In the genomic region with DNA sequence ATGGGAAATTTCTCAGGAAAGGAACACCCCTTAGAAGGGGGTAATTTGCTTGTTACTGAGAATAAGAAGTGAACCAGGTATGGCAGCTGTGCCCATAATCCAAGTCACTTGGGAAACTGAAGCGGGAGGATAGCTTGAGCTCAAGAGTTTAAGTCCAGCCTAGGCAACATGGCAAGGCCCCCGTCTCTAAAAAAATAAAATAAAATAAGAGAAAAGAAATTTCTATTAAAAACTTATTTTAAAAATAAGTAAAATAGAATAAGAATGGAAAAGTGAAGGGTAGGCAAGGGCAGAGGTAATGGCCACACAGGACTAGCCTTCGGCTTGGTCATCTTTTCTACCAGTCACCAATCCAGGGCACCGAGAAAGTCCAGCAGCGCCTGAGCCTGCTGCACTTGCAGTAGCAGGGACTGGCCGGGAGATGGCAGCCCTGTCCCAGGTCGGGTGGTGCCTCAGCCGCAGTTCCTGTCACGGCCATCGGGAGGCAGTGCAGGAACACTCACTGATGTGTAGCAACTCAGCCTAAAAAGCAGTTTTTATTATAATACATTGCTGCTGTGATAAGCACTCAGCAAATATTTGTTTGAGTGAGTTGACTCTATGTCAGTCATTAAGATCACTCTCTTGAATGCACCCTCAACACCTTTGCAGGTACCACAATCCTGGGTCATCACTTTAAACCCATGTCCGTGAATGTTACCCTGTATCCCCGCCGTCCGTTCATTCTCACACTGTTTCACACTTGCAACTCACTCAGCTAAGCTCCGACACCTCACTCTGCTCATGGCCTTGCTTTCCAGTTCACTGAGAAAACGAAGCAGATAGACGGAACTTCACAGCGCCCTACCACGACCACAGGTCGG, we compare ENCODE assay signal across 1 cellular context.
TF ChIP-seq lines count a peak whose summit lies in the region.

No MANE protein-coding gene starts in this region.

TF ChIP-seq in IMR-90, 13 proteins besides CTCF, POLR2A, EP300 and RAD21:
- no peak for TF ChIP-seq NFE2L2 (IDR thresholded peaks at IDR 0.05; ENCODE audit: low read depth, low read length)
- TF ChIP-seq SMC3 (IDR thresholded peaks at IDR 0.05; ENCODE audit: low read depth, low read length) = peak; percentile 100
- TF ChIP-seq MAFK (IDR thresholded peaks at IDR 0.05; ENCODE audit: low read depth, low read length) = 0 out of 2 replicates have a peak, but pooled peaks have one; percentile 25
- no peak for TF ChIP-seq RCOR1 (IDR thresholded peaks at IDR 0.05; ENCODE audit: insufficient replicate concordance, low read length)
- 0 out of 2 replicates have a peak, but pooled peaks have one; percentile 34 for TF ChIP-seq CEBPB (IDR thresholded peaks at IDR 0.05; ENCODE audit: low read depth, low read length)
